Comparison of ENCODE assay signal across 8 cellular contexts in the genomic region with DNA sequence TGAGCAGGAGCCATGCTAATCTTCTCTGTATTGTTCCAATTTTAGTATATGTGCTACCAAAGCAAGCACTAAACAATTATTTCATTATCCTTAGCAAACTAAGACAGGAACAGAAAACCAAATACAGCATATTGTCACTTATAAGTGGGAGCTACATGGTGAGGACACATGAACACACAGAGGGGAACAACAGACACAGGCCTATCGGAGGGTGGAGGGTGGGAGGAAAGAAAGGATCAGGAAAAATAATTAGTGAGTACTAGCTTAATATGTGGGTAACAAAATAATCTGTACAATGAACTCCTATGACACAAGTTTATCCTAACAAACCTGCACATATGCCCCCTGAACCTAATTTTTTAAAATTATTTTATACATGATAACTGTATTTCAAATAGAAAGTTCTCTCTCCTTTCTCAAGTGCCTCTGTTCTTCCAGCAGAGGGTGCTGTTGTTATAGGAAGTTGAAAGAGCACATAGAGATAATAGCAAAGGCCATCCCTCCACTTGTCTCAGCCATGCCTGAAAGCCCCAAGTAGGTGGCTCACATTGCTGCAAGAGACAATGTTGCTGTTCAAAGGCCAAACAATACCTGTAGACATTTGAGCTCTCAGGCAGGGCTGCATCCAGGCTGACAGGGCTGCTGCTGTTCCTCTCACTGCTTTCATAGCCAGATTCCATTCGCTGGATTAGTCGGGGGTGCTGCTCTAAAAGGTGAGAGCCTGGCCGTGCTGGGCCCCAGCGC. TPM values are rescaled to one million over a fixed set of nuclear protein-coding genes. Genes with fewer than 3 reads are reported as not detected.
DNase-seq lines count a peak whose midpoint lies in the region; ATAC-seq and TF ChIP-seq lines count a peak whose summit lies in the region.

No MANE protein-coding gene starts in this region.

- intact Hi-C loops in esophagus muscularis mucosa (cut with DNase I), result loop anchor here (5.0 kb wide), 1 partner anchor 98 kb away; no protein-coding TSS in a partner anchor

- ATAC-seq in naive thymus-derived CD8-positive, alpha-beta T cell, result peak; percentile 93 to 94
- ATAC-seq in HG03521 (IDR thresholded peaks at IDR 0.05; ENCODE audit: unreplicated experiment), result no peak

- TF ChIP-seq POLR2A in esophagus muscularis mucosa (IDR thresholded peaks at IDR 0.05; ENCODE audit: low read depth) (no peak), suprapubic skin (IDR thresholded peaks at IDR 0.05) (no peak)

- no peaks in the 10 kb centered on the region for H3K4me1 ChIP-seq in OCI-LY3 (ENCODE audit: low read length)
- no peaks in the 10 kb centered on the region for H3K4me1 ChIP-seq in esophagus muscularis mucosa
- no peaks in the 10 kb centered on the region for H3K4me1 ChIP-seq in suprapubic skin

- no peak overlapping the region for H2AFZ ChIP-seq in OCI-LY3 (ENCODE audit: low read depth, low read length)

- H3K9me3 ChIP-seq in OCI-LY3 (ENCODE audit: insufficient read depth, low read length) (no peaks in the 10 kb centered on the region), esophagus muscularis mucosa (no peaks in the 10 kb centered on the region), suprapubic skin (no peaks in the 10 kb centered on the region)

- no peaks in the 10 kb centered on the region for H3K4me1 Mint-ChIP-seq in naive thymus-derived CD8-positive, alpha-beta T cell

- no peak overlapping the region for H3K4me2 ChIP-seq in OCI-LY3 (ENCODE audit: low read length)

- WGBS in esophagus muscularis mucosa, result 95% methylated on average over 5 of the region's 5 CpGs
- WGBS in suprapubic skin, result 91% methylated on average over 5 of the region's 5 CpGs

- TF ChIP-seq EP300 in Ishikawa (IDR thresholded peaks at IDR 0.05; ENCODE audit: borderline replicate concordance) (no peak), esophagus muscularis mucosa (IDR thresholded peaks at IDR 0.05) (no peak), suprapubic skin (IDR thresholded peaks at IDR 0.05) (no peak)

- no peaks in the 10 kb centered on the region for H3K9me3 Mint-ChIP-seq in naive thymus-derived CD8-positive, alpha-beta T cell

- DNase-seq in GDM1 (lab: John Stamatoyannopoulos, UW), result peak; percentile 50
- DNase-seq in activated T-cell treated with anti-CD3 and anti-CD28 coated beads for 4 hours, result peak; percentile 35
- DNase-seq in esophagus muscularis mucosa (ENCODE audit: extremely low spot score), result no peak
- peak in 9 of 10 donors; percentile 10 to 80 (median 67) for DNase-seq in naive thymus-derived CD8-positive, alpha-beta T cell
- DNase-seq in suprapubic skin (ENCODE audit: low spot score in 2 of 2), result no peak

- H3K36me3 ChIP-seq in OCI-LY3 (replicated peaks; ENCODE audit: low read depth, low read length) (no peaks in the 10 kb centered on the region), esophagus muscularis mucosa (peaks cover 28 to 86% (median 66%) of the 10 kb centered on the region in 4 donors), suprapubic skin (peaks cover 35% of the 10 kb centered on the region)

- no peaks in the 10 kb centered on the region for H3K27me3 Mint-ChIP-seq in naive thymus-derived CD8-positive, alpha-beta T cell

- peak; percentile 99 for TF ChIP-seq RAD21 in Ishikawa (IDR thresholded peaks at IDR 0.05; ENCODE audit: low read depth)

- no peak overlapping the region for H3K9ac ChIP-seq in OCI-LY3 (ENCODE audit: low read length)

- H3K79me2 ChIP-seq in OCI-LY3 (ENCODE audit: low read length), result no peaks in the 10 kb centered on the region

- H3K27ac Mint-ChIP-seq in naive thymus-derived CD8-positive, alpha-beta T cell, result no peak overlapping the region

- POLR2A ChIA-PET in naive thymus-derived CD8-positive, alpha-beta T cell (lab: Charles Lee), result interaction anchor here (1.1 kb wide), 1 partner anchor 114 kb away, joined by 3 read pairs; no protein-coding TSS in a partner anchor

- H3K27me3 ChIP-seq in OCI-LY3 (ENCODE audit: low read depth, low read length) (no peaks in the 10 kb centered on the region), esophagus muscularis mucosa (no peaks in the 10 kb centered on the region), suprapubic skin (no peaks in the 10 kb centered on the region)

- peaks cover 0 to 11% (median 4%) of the 10 kb centered on the region in 3 donors for H3K36me3 Mint-ChIP-seq in naive thymus-derived CD8-positive, alpha-beta T cell

- H3K4me3 ChIP-seq in OCI-LY3 (ENCODE audit: low read length) (no peak overlapping the region), esophagus muscularis mucosa (no peak overlapping the region), suprapubic skin (no peak overlapping the region)

- H4K20me1 ChIP-seq in OCI-LY3 (ENCODE audit: insufficient read depth, low read length), result no peaks in the 10 kb centered on the region

- H3K4me3 Mint-ChIP-seq in naive thymus-derived CD8-positive, alpha-beta T cell, result no peak overlapping the region

- peak; percentile 71 for TF ChIP-seq CTCF in OCI-LY3 (IDR thresholded peaks at IDR 0.05; ENCODE audit: low read depth, low read length)
- peak; percentile 80 to 90 (median 85) for TF ChIP-seq CTCF in esophagus muscularis mucosa (IDR thresholded peaks at IDR 0.05)
- peak; percentile 79 to 85 for TF ChIP-seq CTCF in suprapubic skin (IDR thresholded peaks at IDR 0.05)

- H3K27ac ChIP-seq in OCI-LY3 (ENCODE audit: low read length), result no peak overlapping the region
- H3K27ac ChIP-seq in esophagus muscularis mucosa (replicated peaks in 1 of 4), result no peak overlapping the region
- H3K27ac ChIP-seq in suprapubic skin, result no peak overlapping the region

TF ChIP-seq in Ishikawa, 13 proteins besides CTCF, POLR2A, EP300 and RAD21:
- peak; percentile 24; the same call in 1 of the 2 replicates for TF ChIP-seq FOXM1 (IDR thresholded peaks at IDR 0.05; ENCODE audit: borderline replicate concordance, low read depth)
- TF ChIP-seq EGR1 (IDR thresholded peaks at IDR 0.05), result no peak

RNA-seq across cellular contexts. Expression of a gene that starts 33.4 kb away (rescaled TPM):
- total RNA-seq in esophagus muscularis mucosa (100 to 1,000 TPM in 1 of 4 donors, 10 to 100 TPM in 3; 67.1 to 106 (median 71.6) TPM), suprapubic skin (10 to 100 TPM; 24.9 to 45.4 (median 30.5) TPM)
- total RNA-seq in naive thymus-derived CD8-positive, alpha-beta T cell, result 10 to 100 TPM; 33.9 to 35.0 TPM
- 1 to 10 TPM; 5.0 to 5.8 (median 5.8) TPM for polyA plus RNA-seq in naive thymus-derived CD8-positive, alpha-beta T cell

Comparison
In these comparisons a context has a peak if more than half of its experiments do, and no peak if none do; other contexts are left out.
1. DNase-seq: peak in GDM1 (single experiment), activated T-cell treated with anti-CD3 and anti-CD28 coated beads for 4 hours (single experiment) and naive thymus-derived CD8-positive, alpha-beta T cell (9 of 10); none in esophagus muscularis mucosa (single experiment) and suprapubic skin (0 of 2).
2. Peak in every context shown above with its lines, with median percentiles within 50 percentile points of each other: CTCF ChIP-seq.